9 cellular contexts compared by ENCODE assay signal in genomic region chr5:134132372-134133212, GRCh38. TPM values are rescaled to one million over a fixed set of nuclear protein-coding genes. Genes with fewer than 3 reads are reported as not detected.
DNase-seq lines count a peak whose midpoint lies in the region; ATAC-seq, FAIRE-seq and TF ChIP-seq lines count a peak whose summit lies in the region.
"Had no signal": no experiment of that assay in that cellular context is flagged by ENCODE, and none has a peak within 500 bp of the region (broad histone marks: within the 10 kb centered on the region; RNA-seq: fewer than 3 reads in every experiment).

No MANE protein-coding gene starts in this region.

- ATAC-seq in GM18505 (IDR thresholded peaks at IDR 0.05; ENCODE audit: unreplicated experiment) (peak; percentile 46), HG02938 (IDR thresholded peaks at IDR 0.05; ENCODE audit: unreplicated experiment) (peak; percentile 58), HepG2 (no peak), GM21381 (IDR thresholded peaks at IDR 0.05; ENCODE audit: unreplicated experiment) (no peak)
- peak; percentile 68 for ATAC-seq in activated CD8-positive, alpha-beta T cell treated with anti-CD3 and anti-CD28 coated beads, Interleukin-2, amount 10 ng/mL, durations not matched to agents 7 days and 5 days

- no peak overlapping the region for H3K4me2 ChIP-seq in HepG2 (ENCODE audit: low read depth, low read length)

- no peak overlapping the region for H3K9ac ChIP-seq in HepG2 (ENCODE audit: insufficient read depth, low read depth, low read length)

- FAIRE-seq in HepG2 (lab: Jason Lieb, UNC) (no peak), frontal cortex (lab: Jason Lieb, UNC) (no peak)

- no peaks in the 10 kb centered on the region for H3K9me3 Mint-ChIP-seq in activated CD8-positive, alpha-beta T cell treated with anti-CD3 and anti-CD28 coated beads, Interleukin-2, amount 10 ng/mL, durations not matched to agents 7 days and 5 days (ENCODE audit: insufficient read depth)

- no peak for TF ChIP-seq RAD21 in HepG2 (CRISPR knock-in tag; IDR thresholded peaks at IDR 0.05)

- H3K27ac ChIP-seq in HepG2 (ENCODE audit: extremely low read length, insufficient read depth, low read length), result no peak overlapping the region
- H3K27ac ChIP-seq: HL-60 had no signal

- in situ Hi-C loops in HepG2 (cut with HindIII; ENCODE audit: extremely low pct_ligation_motif_present, low pct_unique_long_range_greater_than_20kb), result no loop called here

- no TSS peak for BruUV-seq in HepG2 (replicated peaks; lab: Mats Ljungman, UMichigan)

- POLR2A ChIA-PET in activated CD8-positive, alpha-beta T cell treated with anti-CD3 and anti-CD28 coated beads, Interleukin-2, amount 10 ng/mL, durations not matched to agents 7 days and 5 days (lab: Charles Lee), result interaction anchor here (0.6 to 2.7 kb wide), 11 partner anchors 8 to 94 kb away, joined by 3 to 22 read pairs (median 4); partner anchors contain the start of genes SKP1 and TCF7
- POLR2A ChIA-PET in HepG2 (lab: Yijun Ruan, JAX), result interaction anchor here (1.3 kb wide), 1 partner anchor 8 kb away, joined by 3 read pairs; no protein-coding TSS in a partner anchor

- no peaks in the 10 kb centered on the region for H3K9me3 ChIP-seq in HepG2 (ENCODE audit: low read length)

- 96% methylated on average over 16 of the region's 16 CpGs for WGBS in HepG2 (ENCODE audit: low lambda C conversion rate)

- TF ChIP-seq EP300 in HepG2 (IDR thresholded peaks at IDR 0.05; ENCODE audit: low read depth in 2 of 2, low read length in 2 of 2) (no peak), HepG2 (CRISPR knock-in tag; IDR thresholded peaks at IDR 0.05; ENCODE audit: borderline replicate concordance) (no peak)

- H2AFZ ChIP-seq in HepG2 (ENCODE audit: low read length), result no peak overlapping the region

- H3K27me3 Mint-ChIP-seq in activated CD8-positive, alpha-beta T cell treated with anti-CD3 and anti-CD28 coated beads, Interleukin-2, amount 10 ng/mL, durations not matched to agents 7 days and 5 days (ENCODE audit: low read depth), result no peaks in the 10 kb centered on the region

- H3K79me2 ChIP-seq in HepG2 (ENCODE audit: insufficient read depth, low read length), result no peaks in the 10 kb centered on the region

- peak; percentile 89 for DNase-seq in activated CD8-positive, alpha-beta T cell treated with anti-CD3 and anti-CD28 coated beads, Interleukin-2, amount 10 ng/mL, durations not matched to agents 7 days and 5 days
- DNase-seq in HepG2 (ENCODE audit: low spot score) (no peak), NCI-H510A treated with DMSO at 0.1 percent for 48 hours (lab: John Stamatoyannopoulos, UW) (no peak), NCI-H2029 treated with DMSO at 0.1 percent for 48 hours (lab: John Stamatoyannopoulos, UW) (no peak), frontal cortex (ENCODE audit: low spot score in 2 of 2) (no peak)

- H3K4me3 Mint-ChIP-seq in activated CD8-positive, alpha-beta T cell treated with anti-CD3 and anti-CD28 coated beads, Interleukin-2, amount 10 ng/mL, durations not matched to agents 7 days and 5 days, result peak overlapping the region; percentile 55

- peak overlapping the region; percentile 91 for H3K27ac Mint-ChIP-seq in activated CD8-positive, alpha-beta T cell treated with anti-CD3 and anti-CD28 coated beads, Interleukin-2, amount 10 ng/mL, durations not matched to agents 7 days and 5 days

- H3K4me1 Mint-ChIP-seq in activated CD8-positive, alpha-beta T cell treated with anti-CD3 and anti-CD28 coated beads, Interleukin-2, amount 10 ng/mL, durations not matched to agents 7 days and 5 days (ENCODE audit: low read depth), result peaks cover 97% of the 10 kb centered on the region

- H3K36me3 ChIP-seq in HepG2 (replicated peaks in 1 of 2; ENCODE audit: control insufficient read depth in 1 of 2, insufficient read depth in 2 of 2, low read length in 2 of 2), result peaks cover 10 to 44% of the 10 kb centered on the region in 2 experiments; a peak in 4 of 5 replicates

- H3K27me3 ChIP-seq in HepG2 (ENCODE audit: control insufficient read depth in 1 of 2, insufficient read depth in 2 of 2, low read length in 2 of 2), result no peaks in the 10 kb centered on the region

- peaks cover 65% of the 10 kb centered on the region for H3K36me3 Mint-ChIP-seq in activated CD8-positive, alpha-beta T cell treated with anti-CD3 and anti-CD28 coated beads, Interleukin-2, amount 10 ng/mL, durations not matched to agents 7 days and 5 days (ENCODE audit: low read depth)

- no peak overlapping the region for H3K4me3 ChIP-seq in HepG2 (replicated peaks in 1 of 3; ENCODE audit: insufficient read depth in 1 of 3, low read depth in 2 of 3, low read length in 3 of 3)

- TF ChIP-seq POLR2A in GM18505 (IDR thresholded peaks at IDR 0.05; ENCODE audit: borderline replicate concordance, extremely low read depth, insufficient read depth, insufficient read length) (no peak), HepG2 (IDR thresholded peaks at IDR 0.05; ENCODE audit: insufficient read depth in 1 of 2, low read depth in 2 of 2, low read length in 2 of 2) (no peak)

- intact Hi-C loops in HepG2 (cut with micrococcal nuclease; ENCODE audit: unreplicated experiment), result no loop called here

- CTCF ChIA-PET in activated CD8-positive, alpha-beta T cell treated with anti-CD3 and anti-CD28 coated beads, Interleukin-2, amount 10 ng/mL, durations not matched to agents 7 days and 5 days (lab: Charles Lee), result interaction anchor here (1.0 to 26.6 kb wide), 6 partner anchors 8 to 97 kb away, joined by 4 to 618 read pairs (median 8); no protein-coding TSS in a partner anchor
- CTCF ChIA-PET in HepG2 (lab: Yijun Ruan, JAX; ENCODE audit: low intra/inter-chr PET ratio, low total read pairs), result no interaction called here

- no peak for TF ChIP-seq CTCF in HepG2 (CRISPR knock-in tag; IDR thresholded peaks at IDR 0.05)

- no peaks in the 10 kb centered on the region for H3K4me1 ChIP-seq in HepG2 (ENCODE audit: insufficient read depth, low read length)

- no peaks in the 10 kb centered on the region for H4K20me1 ChIP-seq in HepG2 (ENCODE audit: insufficient read depth, low read length)

TF ChIP-seq in HepG2, 621 proteins besides CTCF, POLR2A, EP300 and RAD21 (continues in another document):
- TF ChIP-seq FOXC1 (CRISPR knock-in tag; IDR thresholded peaks at IDR 0.05; ENCODE audit: borderline replicate concordance) (no peak), MAFF (IDR thresholded peaks at IDR 0.05; ENCODE audit: low read depth, low read length) (peak; percentile 73; the same call in 1 of the 2 replicates), ZNF546 (CRISPR knock-in tag; conservative IDR thresholded peaks at IDR 0.05) (no peak)

RNA-seq across cellular contexts. Expression of gene TCF7, which starts 18.1 kb away (rescaled TPM):
- 10 to 100 TPM; 93.4 to 97.8 TPM for total RNA-seq in activated CD8-positive, alpha-beta T cell treated with anti-CD3 and anti-CD28 coated beads, Interleukin-2, amount 10 ng/mL, durations not matched to agents 7 days and 5 days
- total RNA-seq in HepG2 (2016; rRNA removed; fragmentation: Illumina TruSeq; extraction: Trizol) (6.8 and 7.9 TPM in 2 replicates), frontal cortex (0.41 TPM)
- 5.3 and 5.4 TPM in 2 replicates for total RNA-seq in HepG2 (2016; cell fraction: cytosol; rRNA removed; fragmentation: Illumina TruSeq; extraction: Trizol; ENCODE audit: low read depth)
- 7.1 and 8.8 TPM in 2 replicates for total RNA-seq in HepG2 (2016; cell fraction: insoluble cytoplasmic fraction; rRNA removed; fragmentation: Illumina TruSeq; extraction: Trizol)
- total RNA-seq in HepG2 (2016; cell fraction: membrane; rRNA removed; fragmentation: Illumina TruSeq; extraction: Trizol), result 15.7 and 15.8 TPM in 2 replicates
- 10.0 and 10.9 TPM in 2 replicates for total RNA-seq in HepG2 (2016; cell fraction: nucleus; rRNA removed; fragmentation: Illumina TruSeq; extraction: Trizol)
- polyA plus RNA-seq in HepG2 (2011; rRNA removed), result 6.3 and 9.0 TPM in 2 replicates
- 4.8 and 5.8 TPM in 2 replicates for polyA plus RNA-seq in HepG2 (2011; cell fraction: cytosol; rRNA removed)
- 7.5 and 7.7 TPM in 2 replicates for polyA plus RNA-seq in HepG2 (2011; cell fraction: nucleus; rRNA removed)
- polyA plus RNA-seq in HepG2 (2012), result 8.6 and 11.4 TPM in 2 replicates
- 21.6 and 22.8 TPM in 2 replicates for polyA plus RNA-seq in HepG2 (2016; cell fraction: cytosol; fragmentation: Illumina TruSeq; extraction: Trizol; ENCODE audit: low read depth)
- 21.8 and 29.7 TPM in 2 replicates for polyA plus RNA-seq in HepG2 (2016; cell fraction: insoluble cytoplasmic fraction; fragmentation: Illumina TruSeq; extraction: Trizol; ENCODE audit: low read depth)
- 44.0 and 50.2 TPM in 2 replicates for polyA plus RNA-seq in HepG2 (2016; cell fraction: membrane; fragmentation: Illumina TruSeq; extraction: Trizol; ENCODE audit: low read depth)
- 25.7 and 28.7 TPM in 2 replicates for polyA plus RNA-seq in HepG2 (2016; cell fraction: nucleus; fragmentation: Illumina TruSeq; extraction: Trizol; ENCODE audit: insufficient read depth, low read depth)
- polyA minus RNA-seq in HepG2 (2011; rRNA and poly(A)+ RNA removed; ENCODE audit: low replicate concordance), result 0.19 and 20.5 TPM in 2 replicates
- 3.3 and 5.4 TPM in 2 replicates for polyA minus RNA-seq in HepG2 (2011; cell fraction: cytosol; rRNA and poly(A)+ RNA removed)
- polyA minus RNA-seq in HepG2 (2011; cell fraction: nucleus; rRNA and poly(A)+ RNA removed), result 15.2 and 18.2 TPM in 2 replicates

RNA-seq across cellular contexts. Expression of gene SKP1, which starts 44.2 kb away (rescaled TPM):
- 100 to 1,000 TPM; 203 to 206 TPM for total RNA-seq in activated CD8-positive, alpha-beta T cell treated with anti-CD3 and anti-CD28 coated beads, Interleukin-2, amount 10 ng/mL, durations not matched to agents 7 days and 5 days
- total RNA-seq in HepG2 (2016; rRNA removed; fragmentation: Illumina TruSeq; extraction: Trizol) (340 and 507 TPM in 2 replicates), frontal cortex (139 TPM)
- total RNA-seq in HepG2 (2016; cell fraction: cytosol; rRNA removed; fragmentation: Illumina TruSeq; extraction: Trizol; ENCODE audit: low read depth), result 137 and 143 TPM in 2 replicates
- total RNA-seq in HepG2 (2016; cell fraction: insoluble cytoplasmic fraction; rRNA removed; fragmentation: Illumina TruSeq; extraction: Trizol), result 343 and 521 TPM in 2 replicates
- total RNA-seq in HepG2 (2016; cell fraction: membrane; rRNA removed; fragmentation: Illumina TruSeq; extraction: Trizol), result 93.7 and 100 TPM in 2 replicates
- total RNA-seq in HepG2 (2016; cell fraction: nucleus; rRNA removed; fragmentation: Illumina TruSeq; extraction: Trizol), result 151 and 157 TPM in 2 replicates
- 93.6 and 134 TPM in 2 replicates for polyA plus RNA-seq in HepG2 (2011; rRNA removed)
- 88.5 and 154 TPM in 2 replicates for polyA plus RNA-seq in HepG2 (2011; cell fraction: cytosol; rRNA removed)
- polyA plus RNA-seq in HepG2 (2011; cell fraction: nucleus; rRNA removed), result 34.1 and 52.2 TPM in 2 replicates
- 309 and 384 TPM in 2 replicates for polyA plus RNA-seq in HepG2 (2012)
- 114 and 131 TPM in 2 replicates for polyA plus RNA-seq in HepG2 (2016; cell fraction: cytosol; fragmentation: Illumina TruSeq; extraction: Trizol; ENCODE audit: low read depth)
- 701 and 780 TPM in 2 replicates for polyA plus RNA-seq in HepG2 (2016; cell fraction: insoluble cytoplasmic fraction; fragmentation: Illumina TruSeq; extraction: Trizol; ENCODE audit: low read depth)
- 95.3 and 99.7 TPM in 2 replicates for polyA plus RNA-seq in HepG2 (2016; cell fraction: membrane; fragmentation: Illumina TruSeq; extraction: Trizol; ENCODE audit: low read depth)
- polyA plus RNA-seq in HepG2 (2016; cell fraction: nucleus; fragmentation: Illumina TruSeq; extraction: Trizol; ENCODE audit: insufficient read depth, low read depth), result 220 and 238 TPM in 2 replicates
- 30.3 and 67.0 TPM in 2 replicates for polyA minus RNA-seq in HepG2 (2011; rRNA and poly(A)+ RNA removed; ENCODE audit: low replicate concordance)
- 87.3 and 99.7 TPM in 2 replicates for polyA minus RNA-seq in HepG2 (2011; cell fraction: cytosol; rRNA and poly(A)+ RNA removed)
- 122 and 128 TPM in 2 replicates for polyA minus RNA-seq in HepG2 (2011; cell fraction: nucleus; rRNA and poly(A)+ RNA removed)

Comparison
In these comparisons a context has a peak if more than half of its experiments do, and no peak if none do; other contexts are left out.
1. ATAC-seq: peak in GM18505 (single experiment), HG02938 (single experiment) and activated CD8-positive, alpha-beta T cell treated with anti-CD3 and anti-CD28 coated beads, Interleukin-2, amount 10 ng/mL, durations not matched to agents 7 days and 5 days (single experiment); none in HepG2 (single experiment) and GM21381 (single experiment).
2. RNA of gene TCF7, which starts 18.1 kb away (total RNA-seq): 93.4 to 97.8 TPM in activated CD8-positive, alpha-beta T cell treated with anti-CD3 and anti-CD28 coated beads, Interleukin-2, amount 10 ng/mL, durations not matched to agents 7 days and 5 days; 5.3 to 15.8 TPM in HepG2 and 0.41 TPM in frontal cortex (single experiment); every median in the first group is over 4 times any median in the second.